ENCODE assay signal across 1 cellular context in the genomic region with DNA sequence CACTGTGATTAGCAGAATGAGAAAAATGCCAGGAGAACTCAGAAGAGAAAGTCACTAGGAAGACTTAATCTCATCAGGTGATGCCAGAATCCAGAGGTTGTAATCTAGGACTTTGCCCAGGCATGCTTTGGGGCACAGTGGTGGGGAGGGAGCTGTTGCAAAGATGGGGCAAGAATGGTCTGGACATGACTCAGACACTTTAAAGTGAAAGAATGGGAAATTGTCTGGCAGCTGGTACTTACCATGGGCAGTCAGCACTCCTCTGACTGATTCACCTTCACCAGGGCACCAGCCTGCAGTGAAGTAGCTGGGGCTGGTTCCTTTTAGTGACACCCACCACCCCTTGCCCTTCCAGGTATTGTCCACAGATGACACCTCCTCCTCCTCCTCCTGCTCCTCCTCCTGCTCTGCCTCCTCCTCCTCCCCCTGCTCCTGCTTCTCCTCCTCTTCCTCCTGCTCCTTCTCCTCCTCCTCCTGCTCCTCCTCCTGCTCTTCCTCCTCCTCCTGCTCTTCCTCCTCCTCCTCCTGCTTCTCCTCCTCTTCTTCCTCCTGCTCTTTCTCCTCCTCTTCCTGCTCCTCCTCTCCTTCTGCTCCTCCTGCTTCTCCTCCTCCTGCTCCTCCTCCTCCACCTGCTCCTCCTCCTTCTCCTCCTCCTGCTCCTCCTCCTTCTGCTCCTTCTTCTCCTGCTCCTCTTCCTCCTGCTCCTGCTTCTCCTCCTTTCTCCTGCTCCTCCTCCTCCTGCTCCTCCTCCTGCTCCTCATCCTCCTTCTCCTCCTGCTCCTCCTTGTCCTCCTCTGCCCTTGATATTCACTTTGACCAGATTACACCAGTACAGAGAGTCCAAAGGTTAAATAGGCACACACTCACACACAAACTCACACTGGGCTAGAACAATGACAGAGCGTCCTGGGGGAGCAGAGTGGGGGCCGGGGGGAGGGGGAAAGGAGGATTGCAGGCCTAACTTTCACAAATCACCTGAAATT.
TF ChIP-seq lines count a peak whose summit lies in the region.

TSS of gene CHD9NB (minus strand) at position 379 of the 983 bp plus-strand sequence. CDS start 8,739 bp downstream, outside the sequence.

TF ChIP-seq in HepG2, 621 proteins besides CTCF, POLR2A, EP300 and RAD21 (continued from another document and continues in another):
- no peak for TF ChIP-seq JARID2 (CRISPR knock-in tag; IDR thresholded peaks at IDR 0.05; ENCODE audit: insufficient replicate concordance)
- no peak for TF ChIP-seq HES4 (CRISPR knock-in tag; IDR thresholded peaks at IDR 0.05; ENCODE audit: borderline replicate concordance)
- TF ChIP-seq FOXP4 (CRISPR knock-in tag; IDR thresholded peaks at IDR 0.05), result no peak
- TF ChIP-seq ZMYM2 (CRISPR knock-in tag; IDR thresholded peaks at IDR 0.05), result no peak
- TF ChIP-seq SMARCC2 (IDR thresholded peaks at IDR 0.05), result no peak
- no peak for TF ChIP-seq TBP (CRISPR knock-in tag; IDR thresholded peaks at IDR 0.05)
- TF ChIP-seq RNF2 (conservative IDR thresholded peaks at IDR 0.05; ENCODE audit: low read depth), result no peak
- TF ChIP-seq, protein P1, sequence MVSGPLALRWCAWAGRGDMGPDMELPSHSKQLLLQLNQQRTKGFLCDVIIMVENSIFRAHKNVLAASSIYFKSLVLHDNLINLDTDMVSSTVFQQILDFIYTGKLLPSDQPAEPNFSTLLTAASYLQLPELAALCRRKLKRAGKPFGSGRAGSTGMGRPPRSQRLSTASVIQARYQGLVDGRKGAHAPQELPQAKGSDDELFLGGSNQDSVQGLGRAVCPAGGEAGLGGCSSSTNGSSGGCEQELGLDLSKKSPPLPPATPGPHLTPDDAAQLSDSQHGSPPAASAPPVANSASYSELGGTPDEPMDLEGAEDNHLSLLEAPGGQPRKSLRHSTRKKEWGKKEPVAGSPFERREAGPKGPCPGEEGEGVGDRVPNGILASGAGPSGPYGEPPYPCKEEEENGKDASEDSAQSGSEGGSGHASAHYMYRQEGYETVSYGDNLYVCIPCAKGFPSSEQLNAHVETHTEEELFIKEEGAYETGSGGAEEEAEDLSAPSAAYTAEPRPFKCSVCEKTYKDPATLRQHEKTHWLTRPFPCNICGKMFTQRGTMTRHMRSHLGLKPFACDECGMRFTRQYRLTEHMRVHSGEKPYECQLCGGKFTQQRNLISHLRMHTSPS (CRISPR knock-in tag; IDR thresholded peaks at IDR 0.05; ENCODE audit: low read depth), result peak; percentile 79; the same call in 1 of the 2 replicates
- TF ChIP-seq ATF1 (CRISPR knock-in tag; IDR thresholded peaks at IDR 0.05), result no peak
- peak; percentile 39; the same call in 1 of the 2 replicates for TF ChIP-seq ZBTB37 (CRISPR knock-in tag; IDR thresholded peaks at IDR 0.05)
- no peak for TF ChIP-seq PHB2 (IDR thresholded peaks at IDR 0.05; ENCODE audit: partially characterized antibody)
- no peak for TF ChIP-seq ZBTB21 (CRISPR knock-in tag; IDR thresholded peaks at IDR 0.05)
- peak; percentile 18; the same call in 1 of the 2 replicates for TF ChIP-seq TFAP4 (IDR thresholded peaks at IDR 0.05; ENCODE audit: borderline replicate concordance, low read depth)
- TF ChIP-seq BCLAF1 (IDR thresholded peaks at IDR 0.05), result no peak
- TF ChIP-seq FOXA1 (IDR thresholded peaks at IDR 0.05), result 0 out of 2 replicates have a peak, but pooled peaks have one; percentile 10
- no peak for TF ChIP-seq FOXA1 (CRISPR knock-in tag; IDR thresholded peaks at IDR 0.05)
- peak; percentile 32; the same call in 1 of the 2 replicates for TF ChIP-seq ZFP91 (CRISPR knock-in tag; IDR thresholded peaks at IDR 0.05; ENCODE audit: borderline replicate concordance)
- TF ChIP-seq ZNF12 (CRISPR knock-in tag; IDR thresholded peaks at IDR 0.05), result peak; percentile 69
- TF ChIP-seq ZNF101 (CRISPR knock-in tag; IDR thresholded peaks at IDR 0.05; ENCODE audit: borderline replicate concordance, low read depth), result no peak
- no peak for TF ChIP-seq ZFP62 (CRISPR knock-in tag; IDR thresholded peaks at IDR 0.05)
- TF ChIP-seq KDM2A (CRISPR knock-in tag; IDR thresholded peaks at IDR 0.05; ENCODE audit: borderline replicate concordance, low read depth), result no peak
- no peak for TF ChIP-seq ZNF275 (CRISPR knock-in tag; IDR thresholded peaks at IDR 0.05; ENCODE audit: borderline replicate concordance)
- TF ChIP-seq EEA1 (CRISPR knock-in tag; IDR thresholded peaks at IDR 0.05; ENCODE audit: borderline replicate concordance), result 0 out of 2 replicates have a peak, but pooled peaks have one; percentile 44
- no peak for TF ChIP-seq SIX4 (CRISPR knock-in tag; IDR thresholded peaks at IDR 0.05)
- TF ChIP-seq, protein P2, sequence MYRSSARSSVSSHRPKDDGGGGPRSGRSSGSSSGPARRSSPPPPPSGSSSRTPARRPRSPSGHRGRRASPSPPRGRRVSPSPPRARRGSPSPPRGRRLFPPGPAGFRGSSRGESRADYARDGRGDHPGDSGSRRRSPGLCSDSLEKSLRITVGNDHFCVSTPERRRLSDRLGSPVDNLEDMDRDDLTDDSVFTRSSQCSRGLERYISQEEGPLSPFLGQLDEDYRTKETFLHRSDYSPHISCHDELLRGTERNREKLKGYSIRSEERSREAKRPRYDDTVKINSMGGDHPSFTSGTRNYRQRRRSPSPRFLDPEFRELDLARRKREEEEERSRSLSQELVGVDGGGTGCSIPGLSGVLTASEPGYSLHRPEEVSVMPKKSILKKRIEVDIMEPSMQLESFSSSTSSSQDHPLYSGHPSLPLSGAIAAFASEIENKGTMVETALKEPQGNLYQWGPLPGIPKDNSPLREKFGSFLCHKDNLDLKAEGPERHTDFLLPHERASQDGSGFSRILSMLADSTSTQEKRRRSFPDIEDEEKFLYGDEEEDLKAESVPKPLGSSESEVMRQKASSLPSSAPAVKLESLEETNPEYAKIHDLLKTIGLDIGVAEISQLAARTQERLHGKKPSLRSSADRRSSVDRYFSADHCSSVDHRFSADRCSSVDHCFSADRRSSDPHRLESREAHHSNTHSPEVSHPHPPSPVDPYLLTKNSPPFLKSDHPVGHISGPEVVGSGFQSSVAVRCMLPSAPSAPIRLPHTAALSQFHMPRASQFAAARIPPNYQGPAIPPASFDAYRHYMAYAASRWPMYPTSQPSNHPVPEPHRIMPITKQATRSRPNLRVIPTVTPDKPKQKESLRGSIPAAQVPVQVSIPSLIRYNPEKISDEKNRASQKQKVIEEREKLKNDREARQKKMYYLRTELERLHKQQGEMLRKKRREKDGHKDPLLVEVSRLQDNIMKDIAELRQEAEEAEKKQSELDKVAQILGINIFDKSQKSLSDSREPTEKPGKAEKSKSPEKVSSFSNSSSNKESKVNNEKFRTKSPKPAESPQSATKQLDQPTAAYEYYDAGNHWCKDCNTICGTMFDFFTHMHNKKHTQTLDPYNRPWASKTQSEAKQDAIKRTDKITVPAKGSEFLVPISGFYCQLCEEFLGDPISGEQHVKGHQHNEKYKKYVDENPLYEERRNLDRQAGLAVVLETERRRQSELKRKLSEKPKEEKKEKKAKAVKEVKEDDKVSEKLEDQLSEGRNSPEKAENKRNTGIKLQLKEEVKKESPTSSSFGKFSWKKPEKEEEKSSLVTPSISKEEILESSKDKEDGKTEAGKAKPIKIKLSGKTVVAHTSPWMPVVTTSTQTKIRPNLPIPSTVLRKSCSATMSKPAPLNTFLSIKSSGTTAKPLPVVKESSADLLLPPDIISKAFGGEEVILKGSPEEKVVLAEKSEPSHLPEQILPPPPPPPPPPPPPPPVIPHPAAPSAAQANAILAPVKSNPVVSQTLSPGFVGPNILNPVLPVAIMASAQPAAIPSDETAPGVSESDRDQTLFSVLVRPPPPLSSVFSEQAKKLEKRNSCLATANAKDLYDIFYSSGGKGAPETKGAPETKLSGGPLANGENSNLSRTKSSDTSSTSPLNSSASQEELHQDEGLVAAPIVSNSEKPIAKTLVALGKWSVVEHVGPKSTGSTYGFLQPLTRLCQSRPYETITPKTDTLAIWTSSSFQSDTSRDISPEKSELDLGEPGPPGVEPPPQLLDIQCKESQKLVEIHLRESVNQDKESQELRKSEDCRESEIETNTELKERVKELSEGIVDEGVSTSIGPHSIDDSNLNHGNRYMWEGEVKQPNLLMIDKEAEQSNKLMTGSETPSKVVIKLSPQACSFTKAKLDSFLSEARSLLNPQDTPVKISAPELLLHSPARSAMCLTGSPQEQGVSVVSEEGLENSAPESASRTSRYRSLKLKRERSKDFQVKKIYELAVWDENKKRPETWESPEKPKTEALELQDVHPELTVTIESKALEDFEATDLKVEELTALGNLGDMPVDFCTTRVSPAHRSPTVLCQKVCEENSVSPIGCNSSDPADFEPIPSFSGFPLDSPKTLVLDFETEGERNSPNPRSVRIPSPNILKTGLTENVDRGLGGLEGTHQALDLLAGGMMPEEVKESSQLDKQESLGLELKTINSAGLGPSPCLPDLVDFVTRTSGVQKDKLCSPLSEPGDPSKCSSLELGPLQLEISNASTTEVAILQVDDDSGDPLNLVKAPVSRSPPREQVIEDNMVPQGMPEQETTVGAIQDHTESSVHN (CRISPR knock-in tag; IDR thresholded peaks at IDR 0.05), result no peak
- no peak for TF ChIP-seq KLF15 (CRISPR knock-in tag; IDR thresholded peaks at IDR 0.05; ENCODE audit: borderline replicate concordance)
